In the genomic region with DNA sequence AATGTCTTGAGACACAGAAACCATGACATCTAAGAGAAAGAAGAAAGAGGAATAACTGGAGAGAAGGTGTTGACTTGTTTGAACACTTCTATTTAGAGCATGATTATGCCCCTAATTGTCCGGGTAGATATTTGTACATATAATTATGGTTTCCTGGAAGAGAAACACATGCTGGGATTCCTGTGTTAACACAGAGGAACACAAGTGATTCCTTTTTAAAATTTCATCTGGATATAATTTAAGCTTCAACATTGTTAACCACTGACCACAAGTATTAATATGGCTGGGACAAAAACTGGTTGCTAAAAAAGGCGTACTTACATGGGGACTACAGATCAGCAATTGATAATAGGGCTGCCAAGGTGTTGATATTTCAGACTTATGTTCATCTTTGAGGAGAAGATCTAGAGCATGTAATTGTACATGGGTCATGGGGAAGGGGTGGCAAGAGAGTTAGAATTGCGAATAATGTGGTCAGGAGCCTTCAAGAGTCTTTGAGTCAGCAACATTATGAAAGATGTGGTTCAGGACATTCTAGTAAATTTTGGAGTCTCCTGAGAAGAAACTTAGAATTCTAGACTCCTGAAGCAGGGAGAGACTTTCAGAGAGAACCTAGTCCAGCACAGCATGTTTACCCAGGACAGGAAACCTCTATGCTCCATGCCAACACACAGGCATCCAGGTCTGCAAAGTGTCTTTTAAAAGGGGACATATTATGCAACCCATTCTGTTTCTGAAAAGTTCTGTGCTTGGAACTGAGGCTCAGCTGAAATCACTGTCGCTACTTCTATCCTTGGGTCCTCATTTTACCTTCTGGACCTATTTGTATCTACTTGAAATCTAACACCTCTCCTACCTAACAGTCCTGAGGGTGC, we compare ENCODE assay signal across 13 cellular contexts. TPM values are rescaled to one million over a fixed set of nuclear protein-coding genes. Genes with fewer than 3 reads are reported as not detected.
DNase-seq lines count a peak whose midpoint lies in the region; ATAC-seq and TF ChIP-seq lines count a peak whose summit lies in the region.
"Had no signal": no experiment of that assay in that cellular context is flagged by ENCODE, and none has a peak within 500 bp of the region (broad histone marks: within the 10 kb centered on the region; RNA-seq: fewer than 3 reads in every experiment).

No MANE protein-coding gene starts in this region.

- WGBS in prostate gland: 84% methylated on average over 4 of the region's 4 CpGs

- no peak overlapping the region for H3K4me3 Mint-ChIP-seq in activated CD4-positive, alpha-beta T cell treated with anti-CD3 and anti-CD28 coated beads for 36 hours
- H3K4me3 Mint-ChIP-seq in activated T-helper 2 cell treated with anti-CD3 and anti-CD28 coated beads, Interferon-gamma antibody, Interleukin-2, Interleukin-4, amounts not matched to agents 10 μg/mL and 5 μg/mL and 100 μg/mL, durations not matched to agents 14 hours and 24 hours and 36 hours (ENCODE audit: low read depth): no peak overlapping the region

- no peak for TF ChIP-seq CTCF in prostate gland (IDR thresholded peaks at IDR 0.05)

- no peaks in the 10 kb centered on the region for H3K9me3 Mint-ChIP-seq in activated CD4-positive, alpha-beta T cell treated with anti-CD3 and anti-CD28 coated beads for 36 hours (ENCODE audit: low read depth)
- H3K9me3 Mint-ChIP-seq in activated T-helper 2 cell treated with anti-CD3 and anti-CD28 coated beads, Interferon-gamma antibody, Interleukin-2, Interleukin-4, amounts not matched to agents 10 μg/mL and 5 μg/mL and 100 μg/mL, durations not matched to agents 14 hours and 24 hours and 36 hours: no peaks in the 10 kb centered on the region

- peaks cover 4% of the 10 kb centered on the region for H3K4me1 ChIP-seq in prostate gland (replicated peaks)

- intact Hi-C loops in activated CD4-positive, alpha-beta T cell treated with anti-CD3 and anti-CD28 coated beads for 36 hours (cut with DNase I, micrococcal nuclease): loop anchor here (10.0 kb wide), 5 partner anchors 342 to 1492 kb away; partner anchors contain the start of genes RPAP3 (in 2 of the 2) and ARID2 (in 1 of the 2)
- intact Hi-C loops in activated T-helper 2 cell treated with anti-CD3 and anti-CD28 coated beads, Interferon-gamma antibody, Interleukin-2, Interleukin-4, amounts not matched to agents 10 μg/mL and 5 μg/mL and 100 μg/mL, durations not matched to agents 14 hours and 24 hours and 36 hours (cut with micrococcal nuclease): loop anchor here (10.0 kb wide), 1 partner anchor 1182 kb away; no protein-coding TSS in a partner anchor
- intact Hi-C loops in sciatic nerve (cut with DNase I) (no loop called here), prostate gland (cut with DNase I) (no loop called here)

- peaks cover 78% of the 10 kb centered on the region for H3K36me3 Mint-ChIP-seq in activated CD4-positive, alpha-beta T cell treated with anti-CD3 and anti-CD28 coated beads for 36 hours (ENCODE audit: low read depth)
- peaks cover 83% of the 10 kb centered on the region for H3K36me3 Mint-ChIP-seq in activated T-helper 2 cell treated with anti-CD3 and anti-CD28 coated beads, Interferon-gamma antibody, Interleukin-2, Interleukin-4, amounts not matched to agents 10 μg/mL and 5 μg/mL and 100 μg/mL, durations not matched to agents 14 hours and 24 hours and 36 hours (ENCODE audit: low read depth)

- no peak overlapping the region for H3K4me3 ChIP-seq in prostate gland
- H3K4me3 ChIP-seq: upper lobe of left lung had no signal

- no peak for ATAC-seq in activated CD4-positive, alpha-beta T cell treated with anti-CD3 and anti-CD28 coated beads for 36 hours
- ATAC-seq in sciatic nerve (peak; percentile 60), GM19455 (IDR thresholded peaks at IDR 0.05; ENCODE audit: unreplicated experiment) (no peak)

- H3K9me3 ChIP-seq in prostate gland: no peaks in the 10 kb centered on the region
- H3K9me3 ChIP-seq: upper lobe of left lung had no signal

- TF ChIP-seq POLR2A in prostate gland (IDR thresholded peaks at IDR 0.05): no peak

- H3K27ac Mint-ChIP-seq in activated CD4-positive, alpha-beta T cell treated with anti-CD3 and anti-CD28 coated beads for 36 hours: peak overlapping the region; percentile 97
- peak overlapping the region; percentile 96 for H3K27ac Mint-ChIP-seq in activated T-helper 2 cell treated with anti-CD3 and anti-CD28 coated beads, Interferon-gamma antibody, Interleukin-2, Interleukin-4, amounts not matched to agents 10 μg/mL and 5 μg/mL and 100 μg/mL, durations not matched to agents 14 hours and 24 hours and 36 hours

- H3K27ac ChIP-seq in prostate gland: no peak overlapping the region

- H3K36me3 ChIP-seq in prostate gland: no peaks in the 10 kb centered on the region
- H3K36me3 ChIP-seq: upper lobe of left lung had no signal

- H3K4me1 Mint-ChIP-seq in activated CD4-positive, alpha-beta T cell treated with anti-CD3 and anti-CD28 coated beads for 36 hours: peaks cover 94% of the 10 kb centered on the region
- peaks cover 74% of the 10 kb centered on the region for H3K4me1 Mint-ChIP-seq in activated T-helper 2 cell treated with anti-CD3 and anti-CD28 coated beads, Interferon-gamma antibody, Interleukin-2, Interleukin-4, amounts not matched to agents 10 μg/mL and 5 μg/mL and 100 μg/mL, durations not matched to agents 14 hours and 24 hours and 36 hours (ENCODE audit: low read depth)

- H3K27me3 Mint-ChIP-seq in activated CD4-positive, alpha-beta T cell treated with anti-CD3 and anti-CD28 coated beads for 36 hours: no peaks in the 10 kb centered on the region
- H3K27me3 Mint-ChIP-seq in activated T-helper 2 cell treated with anti-CD3 and anti-CD28 coated beads, Interferon-gamma antibody, Interleukin-2, Interleukin-4, amounts not matched to agents 10 μg/mL and 5 μg/mL and 100 μg/mL, durations not matched to agents 14 hours and 24 hours and 36 hours (ENCODE audit: low read depth): no peaks in the 10 kb centered on the region

- CTCF ChIA-PET in activated CD4-positive, alpha-beta T cell treated with anti-CD3 and anti-CD28 coated beads for 36 hours (lab: Charles Lee): interaction anchor here (0.6 kb wide), 1 partner anchor 54 kb away, joined by 3 read pairs; no protein-coding TSS in a partner anchor

- H3K27me3 ChIP-seq in prostate gland (replicated peaks; ENCODE audit: insufficient read depth): no peaks in the 10 kb centered on the region
- H3K27me3 ChIP-seq: upper lobe of left lung had no signal

- DNase-seq in activated CD4-positive, alpha-beta T cell treated with anti-CD3 and anti-CD28 coated beads for 36 hours: no peak
- DNase-seq in activated CD4-positive, alpha-beta T cell treated with anti-CD3 and anti-CD28 coated beads for 4 hours: no peak
- peak; percentile 11 for DNase-seq in LHCN-M2 (ENCODE audit: low read depth)
- DNase-seq in activated T-helper 2 cell treated with anti-CD3 and anti-CD28 coated beads, Interferon-gamma antibody, Interleukin-2, Interleukin-4, amounts not matched to agents 10 μg/mL and 5 μg/mL and 100 μg/mL, durations not matched to agents 14 hours and 24 hours and 36 hours (ENCODE audit: low spot score): no peak
- no peak for DNase-seq in sciatic nerve (ENCODE audit: low spot score)
- DNase-seq in NAMALWA (ENCODE audit: low spot score): no peak
- no peak for DNase-seq in prostate gland (ENCODE audit: low spot score)
- DNase-seq: ACHN; activated effector memory CD4-positive, alpha-beta T cell treated with Interleukin-2 at 50 U/mL for 16 hours; islet precursor cell; NCI-H345; upper lobe of left lung had no signal

- POLR2A ChIA-PET in activated CD4-positive, alpha-beta T cell treated with anti-CD3 and anti-CD28 coated beads for 36 hours (lab: Charles Lee): interaction anchor here (1.4 kb wide), 1 partner anchor 57 kb away, joined by 3 read pairs; the partner anchor contains the start of gene SLC38A1

RNA-seq across cellular contexts. Expression of gene SLC38A1, which starts 56.5 kb away (rescaled TPM):
- total RNA-seq in activated CD4-positive, alpha-beta T cell treated with anti-CD3 and anti-CD28 coated beads for 36 hours: 100 to 1,000 TPM; 167 to 180 TPM
- total RNA-seq in LHCN-M2 (2014; rRNA removed) (89.6 and 118 TPM in 2 replicates), sciatic nerve (12.7 TPM), prostate gland (10 to 100 TPM; 24.1 to 45.1 TPM)
- polyA plus RNA-seq in LHCN-M2 (2012): 16.3 TPM
- total RNA-seq in activated T-helper 2 cell treated with anti-CD3 and anti-CD28 coated beads, Interferon-gamma antibody, Interleukin-2, Interleukin-4, amounts not matched to agents 10 μg/mL and 5 μg/mL and 100 μg/mL, durations not matched to agents 14 hours and 24 hours and 36 hours: 152 and 154 TPM in 2 replicates

Comparison
In these comparisons a context has a peak if more than half of its experiments do, and no peak if none do; other contexts are left out.
1. intact Hi-C loops: an anchor here in activated CD4-positive, alpha-beta T cell treated with anti-CD3 and anti-CD28 coated beads for 36 hours (10.0 kb wide) and activated T-helper 2 cell treated with anti-CD3 and anti-CD28 coated beads, Interferon-gamma antibody, Interleukin-2, Interleukin-4, amounts not matched to agents 10 μg/mL and 5 μg/mL and 100 μg/mL, durations not matched to agents 14 hours and 24 hours and 36 hours (10.0 kb wide); none called in sciatic nerve and prostate gland.